8 cellular contexts compared by ENCODE assay signal in the genomic region with DNA sequence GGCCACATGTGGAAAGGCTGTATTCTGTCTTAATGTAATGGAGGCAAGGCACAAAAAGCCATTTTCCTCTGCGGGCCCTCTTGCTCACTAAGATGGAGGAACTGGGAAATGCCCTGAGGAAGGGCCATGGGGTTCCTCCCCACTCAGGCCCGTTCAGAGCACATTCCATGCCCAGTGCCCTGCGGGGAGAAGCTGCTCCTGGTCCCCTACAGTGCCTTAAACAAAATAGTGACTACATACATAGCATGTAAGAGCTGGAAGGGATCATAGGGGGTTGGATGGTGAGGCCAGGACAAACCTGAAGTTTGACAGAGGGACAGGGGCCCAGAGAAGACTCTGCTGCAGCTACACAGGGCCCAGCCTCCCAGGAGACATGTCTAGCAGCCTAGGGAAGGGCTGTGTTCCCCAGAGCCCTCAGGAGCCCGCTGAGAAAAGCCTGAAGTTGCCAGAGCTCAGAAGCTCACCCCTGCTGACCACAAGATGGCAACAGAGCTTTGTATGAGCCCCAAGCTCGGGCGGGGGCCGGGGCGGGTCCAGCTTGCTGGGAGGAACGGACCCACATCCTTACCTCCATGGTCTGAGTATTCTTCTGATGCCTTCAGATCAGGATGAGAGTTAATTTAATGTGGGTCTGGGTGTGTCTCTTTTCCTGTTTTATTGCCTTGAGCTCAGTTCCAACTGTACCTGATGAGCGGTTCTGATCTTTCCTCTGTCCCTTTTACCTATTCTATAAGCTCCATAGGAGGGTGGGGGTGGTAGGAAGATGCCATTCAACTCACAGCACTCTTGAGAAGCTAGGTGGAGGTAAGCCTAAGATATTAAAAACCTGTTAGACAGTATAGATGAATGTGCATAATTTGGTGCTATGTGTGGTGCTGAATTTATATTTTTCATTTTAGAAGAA.
DNase-seq lines count a peak whose midpoint lies in the region; ATAC-seq, FAIRE-seq and TF ChIP-seq lines count a peak whose summit lies in the region.

No MANE protein-coding gene starts in this region.

- POLR2A ChIA-PET in K562 (lab: Yijun Ruan, JAX), result interaction anchor here (0.5 to 1.5 kb wide), 6 partner anchors 18 to 367 kb away, joined by 3 to 5 read pairs (median 4); no protein-coding TSS in a partner anchor

- no peaks in the 10 kb centered on the region for H3K79me2 ChIP-seq in K562 (ENCODE audit: control insufficient read depth, insufficient read depth, low read length)

- WGBS in K562 (ENCODE audit: insufficient coverage, low coverage, missing lambda C conversion rate), result 9% methylated on average over 10 of the region's 10 CpGs
- 26% methylated on average over 9 to 10 of the region's 10 CpGs for WGBS in thyroid gland, 2 donors

- H3K27me3 ChIP-seq in K562 (ENCODE audit: control insufficient read depth in 2 of 2, insufficient read depth in 2 of 2, low read length in 2 of 2), result peaks cover 7 to 54% of the 10 kb centered on the region in 2 experiments
- H3K27me3 ChIP-seq in thyroid gland, result no peaks in the 10 kb centered on the region

- H3K4me3 ChIP-seq in K562 (no peak overlapping the region), thyroid gland (replicated peaks in 1 of 3) (no peak overlapping the region)

- TF ChIP-seq RAD21 in K562 (CRISPR knock-in tag; conservative IDR thresholded peaks at IDR 0.05 in 1 of 2, IDR thresholded peaks at IDR 0.05 in 1 of 2), result peak; percentile 78 to 80

- H3K9ac ChIP-seq in K562 (ENCODE audit: insufficient read depth in 1 of 2, low read depth in 2 of 2, low read length in 2 of 2), result no peak overlapping the region

- no peaks in the 10 kb centered on the region for H3K4me1 ChIP-seq in K562 (replicated peaks in 1 of 2; ENCODE audit: control insufficient read depth in 2 of 2, insufficient read depth in 2 of 2, low read length in 2 of 2)
- no peaks in the 10 kb centered on the region for H3K4me1 ChIP-seq in thyroid gland

- FAIRE-seq in RCC 7860 (lab: Jason Lieb, UNC), result no peak
- peak; percentile 26 for FAIRE-seq in K562 (lab: Jason Lieb, UNC)

- no peak overlapping the region for H2AFZ ChIP-seq in K562 (ENCODE audit: low read depth, low read length)

- DNase-seq in DMS53 treated with DMSO at 0.1 percent for 48 hours (lab: John Stamatoyannopoulos, UW; ENCODE audit: unreplicated experiment), result peak; percentile 38
- DNase-seq in HS-27A (ENCODE audit: low read depth), result peak; percentile 34
- peak; percentile 32 for DNase-seq in RCC 7860 (ENCODE audit: low spot score)
- peak; percentile 68 to 81 (median 74) for DNase-seq in K562 (ENCODE audit: extremely low read depth in 1 of 4, low spot score in 3 of 4)
- peak; percentile 79 for DNase-seq in left kidney (ENCODE audit: low read depth, low spot score)
- peak; percentile 36 to 37 for DNase-seq in thyroid gland
- no peak for DNase-seq in putamen (ENCODE audit: low spot score)

- H3K9me3 ChIP-seq in K562 (replicated peaks; ENCODE audit: control insufficient read depth, insufficient read depth, low read depth, low read length) (no peaks in the 10 kb centered on the region), thyroid gland (no peaks in the 10 kb centered on the region)

- H3K36me3 ChIP-seq in K562 (ENCODE audit: control insufficient read depth, insufficient read depth, low read length) (no peaks in the 10 kb centered on the region), thyroid gland (no peaks in the 10 kb centered on the region)

- no peak for TF ChIP-seq POLR2A in K562 (conservative IDR thresholded peaks at IDR 0.05)
- TF ChIP-seq POLR2A in thyroid gland (IDR thresholded peaks at IDR 0.05), result no peak

- H3K27ac ChIP-seq in K562 (ENCODE audit: extremely low read depth, low read depth, low read length) (no peak overlapping the region), thyroid gland (no peak overlapping the region)

- peak; percentile 96 for ATAC-seq in K562
- ATAC-seq in GM21390 (IDR thresholded peaks at IDR 0.05; ENCODE audit: unreplicated experiment), result no peak

- H3K9me1 ChIP-seq in K562 (ENCODE audit: control insufficient read depth, insufficient read depth, low read length), result no peaks in the 10 kb centered on the region

- CTCF ChIA-PET in K562 (lab: Yijun Ruan, JAX; ENCODE audit: low intra/inter-chr PET ratio), result interaction anchor here (0.9 kb wide), 1 partner anchor 155 kb away, joined by 4 read pairs; no protein-coding TSS in a partner anchor

- BruUV-seq in K562 (replicated peaks; lab: Mats Ljungman, UMichigan), result no TSS peak

- H4K20me1 ChIP-seq in K562 (replicated peaks; ENCODE audit: control insufficient read depth, insufficient read depth, low read length), result no peaks in the 10 kb centered on the region; the same call in 1 of the 2 replicates

- in situ Hi-C loops in K562 (cut with MboI), result no loop called here

- no peak overlapping the region for H3K4me2 ChIP-seq in K562 (ENCODE audit: insufficient read depth, low read length)

- peak; percentile 71 to 74 (median 74) for TF ChIP-seq CTCF in K562 (IDR thresholded peaks at IDR 0.05 in 2 of 3, conservative IDR thresholded peaks at IDR 0.05 in 1 of 3; ENCODE audit: insufficient read depth in 2 of 3, low read depth in 1 of 3, low read length in 3 of 3)
- TF ChIP-seq CTCF in thyroid gland (IDR thresholded peaks at IDR 0.05), result peak in 3 of 6 experiments; percentile 26 to 50 (median 38)

- intact Hi-C loops in K562 (cut with micrococcal nuclease) (loop anchor here (1.0 to 5.0 kb wide), 2 partner anchors 153 to 1084 kb away; no protein-coding TSS in a partner anchor), thyroid gland (cut with DNase I) (no loop called here)

- TF ChIP-seq EP300 in K562 (IDR thresholded peaks at IDR 0.05; ENCODE audit: low read length), result no peak

TF ChIP-seq in K562, 482 proteins besides CTCF, POLR2A, EP300 and RAD21 (continues in another document):
- TF ChIP-seq, protein P1, sequence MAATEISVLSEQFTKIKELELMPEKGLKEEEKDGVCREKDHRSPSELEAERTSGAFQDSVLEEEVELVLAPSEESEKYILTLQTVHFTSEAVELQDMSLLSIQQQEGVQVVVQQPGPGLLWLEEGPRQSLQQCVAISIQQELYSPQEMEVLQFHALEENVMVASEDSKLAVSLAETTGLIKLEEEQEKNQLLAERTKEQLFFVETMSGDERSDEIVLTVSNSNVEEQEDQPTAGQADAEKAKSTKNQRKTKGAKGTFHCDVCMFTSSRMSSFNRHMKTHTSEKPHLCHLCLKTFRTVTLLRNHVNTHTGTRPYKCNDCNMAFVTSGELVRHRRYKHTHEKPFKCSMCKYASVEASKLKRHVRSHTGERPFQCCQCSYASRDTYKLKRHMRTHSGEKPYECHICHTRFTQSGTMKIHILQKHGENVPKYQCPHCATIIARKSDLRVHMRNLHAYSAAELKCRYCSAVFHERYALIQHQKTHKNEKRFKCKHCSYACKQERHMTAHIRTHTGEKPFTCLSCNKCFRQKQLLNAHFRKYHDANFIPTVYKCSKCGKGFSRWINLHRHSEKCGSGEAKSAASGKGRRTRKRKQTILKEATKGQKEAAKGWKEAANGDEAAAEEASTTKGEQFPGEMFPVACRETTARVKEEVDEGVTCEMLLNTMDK (IDR thresholded peaks at IDR 0.05; ENCODE audit: borderline replicate concordance, insufficient read depth, low read depth, low read length, poor library complexity, severe bottlenecking), result peak; percentile 75
- TF ChIP-seq MAFG (tag; conservative IDR thresholded peaks at IDR 0.05), result no peak
- TF ChIP-seq MAZ (CRISPR knock-in tag; conservative IDR thresholded peaks at IDR 0.05 in 1 of 2, IDR thresholded peaks at IDR 0.05 in 1 of 2), result peak in 1 of 2 experiments; percentile 88; a peak in 2 of 4 replicates
- TF ChIP-seq, protein P2, sequence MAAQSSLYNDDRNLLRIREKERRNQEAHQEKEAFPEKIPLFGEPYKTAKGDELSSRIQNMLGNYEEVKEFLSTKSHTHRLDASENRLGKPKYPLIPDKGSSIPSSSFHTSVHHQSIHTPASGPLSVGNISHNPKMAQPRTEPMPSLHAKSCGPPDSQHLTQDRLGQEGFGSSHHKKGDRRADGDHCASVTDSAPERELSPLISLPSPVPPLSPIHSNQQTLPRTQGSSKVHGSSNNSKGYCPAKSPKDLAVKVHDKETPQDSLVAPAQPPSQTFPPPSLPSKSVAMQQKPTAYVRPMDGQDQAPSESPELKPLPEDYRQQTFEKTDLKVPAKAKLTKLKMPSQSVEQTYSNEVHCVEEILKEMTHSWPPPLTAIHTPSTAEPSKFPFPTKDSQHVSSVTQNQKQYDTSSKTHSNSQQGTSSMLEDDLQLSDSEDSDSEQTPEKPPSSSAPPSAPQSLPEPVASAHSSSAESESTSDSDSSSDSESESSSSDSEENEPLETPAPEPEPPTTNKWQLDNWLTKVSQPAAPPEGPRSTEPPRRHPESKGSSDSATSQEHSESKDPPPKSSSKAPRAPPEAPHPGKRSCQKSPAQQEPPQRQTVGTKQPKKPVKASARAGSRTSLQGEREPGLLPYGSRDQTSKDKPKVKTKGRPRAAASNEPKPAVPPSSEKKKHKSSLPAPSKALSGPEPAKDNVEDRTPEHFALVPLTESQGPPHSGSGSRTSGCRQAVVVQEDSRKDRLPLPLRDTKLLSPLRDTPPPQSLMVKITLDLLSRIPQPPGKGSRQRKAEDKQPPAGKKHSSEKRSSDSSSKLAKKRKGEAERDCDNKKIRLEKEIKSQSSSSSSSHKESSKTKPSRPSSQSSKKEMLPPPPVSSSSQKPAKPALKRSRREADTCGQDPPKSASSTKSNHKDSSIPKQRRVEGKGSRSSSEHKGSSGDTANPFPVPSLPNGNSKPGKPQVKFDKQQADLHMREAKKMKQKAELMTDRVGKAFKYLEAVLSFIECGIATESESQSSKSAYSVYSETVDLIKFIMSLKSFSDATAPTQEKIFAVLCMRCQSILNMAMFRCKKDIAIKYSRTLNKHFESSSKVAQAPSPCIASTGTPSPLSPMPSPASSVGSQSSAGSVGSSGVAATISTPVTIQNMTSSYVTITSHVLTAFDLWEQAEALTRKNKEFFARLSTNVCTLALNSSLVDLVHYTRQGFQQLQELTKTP (IDR thresholded peaks at IDR 0.05; ENCODE audit: low read depth in 1 of 2, partially characterized antibody in 2 of 2), result no peak
- peak; percentile 73; the same call in 1 of the 2 replicates for TF ChIP-seq STAG1 (CRISPR knock-in tag; IDR thresholded peaks at IDR 0.05; ENCODE audit: borderline replicate concordance)
- TF ChIP-seq, protein P3, sequence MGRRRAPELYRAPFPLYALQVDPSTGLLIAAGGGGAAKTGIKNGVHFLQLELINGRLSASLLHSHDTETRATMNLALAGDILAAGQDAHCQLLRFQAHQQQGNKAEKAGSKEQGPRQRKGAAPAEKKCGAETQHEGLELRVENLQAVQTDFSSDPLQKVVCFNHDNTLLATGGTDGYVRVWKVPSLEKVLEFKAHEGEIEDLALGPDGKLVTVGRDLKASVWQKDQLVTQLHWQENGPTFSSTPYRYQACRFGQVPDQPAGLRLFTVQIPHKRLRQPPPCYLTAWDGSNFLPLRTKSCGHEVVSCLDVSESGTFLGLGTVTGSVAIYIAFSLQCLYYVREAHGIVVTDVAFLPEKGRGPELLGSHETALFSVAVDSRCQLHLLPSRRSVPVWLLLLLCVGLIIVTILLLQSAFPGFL (CRISPR knock-in tag; IDR thresholded peaks at IDR 0.05), result no peak
